27 cellular contexts compared by ENCODE assay signal in genomic region chr6:68654134-68654533, GRCh38. TPM values are rescaled to one million over a fixed set of nuclear protein-coding genes. Genes with fewer than 3 reads are reported as not detected.
DNase-seq lines count a peak whose midpoint lies in the region; ATAC-seq, FAIRE-seq and TF ChIP-seq lines count a peak whose summit lies in the region.
"Had no signal": no experiment of that assay in that cellular context is flagged by ENCODE, and none has a peak within 500 bp of the region (broad histone marks: within the 10 kb centered on the region; RNA-seq: fewer than 3 reads in every experiment).

No MANE protein-coding gene starts in this region.

- no peaks in the 10 kb centered on the region for H4K20me1 ChIP-seq in K562 (replicated peaks; ENCODE audit: control insufficient read depth, insufficient read depth, low read length)
- H4K20me1 ChIP-seq: BLaER1 treated with 17β-estradiol and CSF1 and Interleukin-3, amounts not matched to agents 10 nM and 100 nM had no signal

- no peaks in the 10 kb centered on the region for H3K4me1 ChIP-seq in CD8-positive, alpha-beta memory T cell (ENCODE audit: insufficient read depth, low read length)
- H3K4me1 ChIP-seq in K562 (replicated peaks in 1 of 2; ENCODE audit: control insufficient read depth in 2 of 2, insufficient read depth in 2 of 2, low read length in 2 of 2), result peaks cover 5 to 31% of the 10 kb centered on the region in 2 experiments
- H3K4me1 ChIP-seq: Peyer's patch had no signal

- H3K27me3 Mint-ChIP-seq in CD8-positive, alpha-beta memory T cell, result no peaks in the 10 kb centered on the region
- H3K27me3 Mint-ChIP-seq: CD4-positive, alpha-beta T cell had no signal

- no peaks in the 10 kb centered on the region for H3K36me3 Mint-ChIP-seq in CD8-positive, alpha-beta memory T cell

- H3K27ac Mint-ChIP-seq in CD8-positive, alpha-beta memory T cell, result no peak overlapping the region
- H3K27ac Mint-ChIP-seq: CD4-positive, alpha-beta T cell had no signal

- H3K79me2 ChIP-seq in K562 (ENCODE audit: control insufficient read depth, insufficient read depth, low read length), result peaks cover 69% of the 10 kb centered on the region

- DNase-seq in CD8-positive, alpha-beta memory T cell, result no peak
- peak in 1 of 4 experiments; percentile 11 for DNase-seq in K562 (ENCODE audit: extremely low read depth in 1 of 4, low spot score in 3 of 4)
- DNase-seq in globus pallidus (ENCODE audit: low spot score), result peak; percentile 44
- peak; percentile 59 for DNase-seq in superior temporal gyrus (ENCODE audit: extremely low spot score)
- DNase-seq in cortex of kidney (lab: John Stamatoyannopoulos, UW), result no peak
- DNase-seq: AML-193; CD4-positive, alpha-beta T cell; COR-L47; Kasumi-1; MV-4-11; NCI-H1105; NCI-H1436 treated with DMSO at 0.1 percent for 48 hours; NCI-H1930; NCI-H2107; NCI-H526 treated with DMSO at 0.1 percent for 48 hours; Peyer's patch; SHP77 treated with DMSO at 0.1 percent for 48 hours had no signal

- H3K9me3 Mint-ChIP-seq in CD8-positive, alpha-beta memory T cell, result peaks cover 0 to 3% (median 0%) of the 10 kb centered on the region in 5 donors
- H3K9me3 Mint-ChIP-seq: CD4-positive, alpha-beta T cell had no signal

- in situ Hi-C loops in K562 (cut with MboI), result loop anchor here (5.0 kb wide), 1 partner anchor 103 kb away; no protein-coding TSS in a partner anchor

- BruUV-seq in K562 (replicated peaks; lab: Mats Ljungman, UMichigan), result no TSS peak

- no peak for TF ChIP-seq EP300 in K562 (IDR thresholded peaks at IDR 0.05; ENCODE audit: low read length)

- FAIRE-seq in K562 (lab: Jason Lieb, UNC), result no peak
- FAIRE-seq: A204.1, G401.6, GM12878, H54, HepG2 had no signal

- H3K27me3 ChIP-seq in CD8-positive, alpha-beta memory T cell (ENCODE audit: insufficient read depth, low read length, poor library complexity, severe bottlenecking), result no peaks in the 10 kb centered on the region
- H3K27me3 ChIP-seq in K562 (ENCODE audit: control insufficient read depth in 2 of 2, insufficient read depth in 2 of 2, low read length in 2 of 2), result no peaks in the 10 kb centered on the region
- H3K27me3 ChIP-seq: BLaER1 treated with 17β-estradiol and CSF1 and Interleukin-3, amounts not matched to agents 10 nM and 100 nM; Peyer's patch had no signal

- H3K4me2 ChIP-seq in K562 (ENCODE audit: insufficient read depth, low read length), result peak overlapping the region; percentile 70
- H3K4me2 ChIP-seq: BLaER1 treated with 17β-estradiol and CSF1 and Interleukin-3, amounts not matched to agents 10 nM and 100 nM had no signal

- H3K9me3 ChIP-seq in CD8-positive, alpha-beta memory T cell (ENCODE audit: low read length), result no peaks in the 10 kb centered on the region
- H3K9me3 ChIP-seq in K562 (replicated peaks; ENCODE audit: control insufficient read depth, insufficient read depth, low read depth, low read length), result no peaks in the 10 kb centered on the region
- H3K9me3 ChIP-seq: BLaER1 treated with 17β-estradiol and CSF1 and Interleukin-3, amounts not matched to agents 10 nM and 100 nM; Peyer's patch had no signal

- ATAC-seq in K562 (peak; percentile 4), GM21360 (IDR thresholded peaks at IDR 0.05; ENCODE audit: unreplicated experiment) (no peak), HG02759 (IDR thresholded peaks at IDR 0.05; ENCODE audit: unreplicated experiment) (no peak)
- ATAC-seq: GM12878, HepG2 had no signal

- H3K27ac ChIP-seq in CD8-positive, alpha-beta memory T cell (ENCODE audit: low read depth, low read length), result peak overlapping the region; percentile 40
- peak overlapping the region; percentile 88 for H3K27ac ChIP-seq in K562 (ENCODE audit: extremely low read depth, low read depth, low read length)
- H3K27ac ChIP-seq: BLaER1 treated with 17β-estradiol and CSF1 and Interleukin-3, amounts not matched to agents 10 nM and 100 nM; Peyer's patch had no signal

- H3K9ac ChIP-seq in K562 (ENCODE audit: insufficient read depth in 1 of 2, low read depth in 2 of 2, low read length in 2 of 2), result peak overlapping the region in 1 of 2 experiments; percentile 76; a peak in 2 of 4 replicates
- H3K9ac ChIP-seq: BLaER1 treated with 17β-estradiol and CSF1 and Interleukin-3, amounts not matched to agents 10 nM and 100 nM had no signal

- H3K4me3 ChIP-seq in CD8-positive, alpha-beta memory T cell (ENCODE audit: low read length), result no peak overlapping the region
- H3K4me3 ChIP-seq in K562, result peak overlapping the region; percentile 19
- H3K4me3 ChIP-seq: BLaER1 treated with 17β-estradiol and CSF1 and Interleukin-3, amounts not matched to agents 10 nM and 100 nM; GM12878; Peyer's patch had no signal

- no peaks in the 10 kb centered on the region for H3K4me1 Mint-ChIP-seq in CD8-positive, alpha-beta memory T cell

- TF ChIP-seq RAD21 in K562 (CRISPR knock-in tag; conservative IDR thresholded peaks at IDR 0.05 in 1 of 2, IDR thresholded peaks at IDR 0.05 in 1 of 2), result no peak

- TF ChIP-seq CTCF in K562 (IDR thresholded peaks at IDR 0.05 in 2 of 3, conservative IDR thresholded peaks at IDR 0.05 in 1 of 3; ENCODE audit: insufficient read depth in 2 of 3, low read depth in 1 of 3, low read length in 3 of 3), result no peak

- WGBS in K562 (ENCODE audit: insufficient coverage, low coverage, missing lambda C conversion rate), result 2% methylated on average over 2 of the region's 2 CpGs

- H3K9me1 ChIP-seq in K562 (ENCODE audit: control insufficient read depth, insufficient read depth, low read length), result no peaks in the 10 kb centered on the region

- no peak overlapping the region for H3K4me3 Mint-ChIP-seq in CD8-positive, alpha-beta memory T cell
- H3K4me3 Mint-ChIP-seq: CD4-positive, alpha-beta T cell had no signal

- no peaks in the 10 kb centered on the region for H3K36me3 ChIP-seq in CD8-positive, alpha-beta memory T cell (ENCODE audit: insufficient read depth, low read length)
- H3K36me3 ChIP-seq in K562 (ENCODE audit: control insufficient read depth, insufficient read depth, low read length), result no peaks in the 10 kb centered on the region
- H3K36me3 ChIP-seq: BLaER1 treated with 17β-estradiol and CSF1 and Interleukin-3, amounts not matched to agents 10 nM and 100 nM; Peyer's patch had no signal

- intact Hi-C loops in K562 (cut with micrococcal nuclease), result loop anchor here (2.0 to 5.0 kb wide), 4 partner anchors 33 to 765 kb away; no protein-coding TSS in a partner anchor

- peak overlapping the region; percentile 48 for H2AFZ ChIP-seq in K562 (ENCODE audit: low read depth, low read length)

- CTCF ChIA-PET in CD8-positive, alpha-beta memory T cell (lab: Charles Lee), result no interaction called here
- CTCF ChIA-PET in K562 (lab: Yijun Ruan, JAX; ENCODE audit: low intra/inter-chr PET ratio), result no interaction called here

- TF ChIP-seq POLR2A in K562 (conservative IDR thresholded peaks at IDR 0.05), result no peak

- POLR2A ChIA-PET in CD8-positive, alpha-beta memory T cell (lab: Charles Lee), result no interaction called here
- POLR2A ChIA-PET in K562 (lab: Yijun Ruan, JAX), result interaction anchor here (1.0 to 2.8 kb wide), 2 partner anchors 10 to 14 kb away, joined by 5 to 13 read pairs; no protein-coding TSS in a partner anchor

TF ChIP-seq in K562, 482 proteins besides CTCF, POLR2A, EP300 and RAD21:
- TF ChIP-seq DACH1 (IDR thresholded peaks at IDR 0.05; ENCODE audit: partially characterized antibody), result peak; percentile 47
- TF ChIP-seq ZNF583 (CRISPR knock-in tag; IDR thresholded peaks at IDR 0.05), result no peak
TF ChIP-seq in K562: peak in this region for 1.

RNA-seq across cellular contexts. Expression of gene ADGRB3, which starts 19.1 kb away (rescaled TPM):
- total RNA-seq in CD8-positive, alpha-beta memory T cell, result not detected
- polyA plus RNA-seq in CD8-positive, alpha-beta memory T cell, result not detected
- 3.8 and 10.6 TPM in 2 replicates for total RNA-seq in K562 (2011; cell fraction: chromatin; rRNA removed; ENCODE audit: low replicate concordance)
- 2.0 and 3.2 TPM in 2 replicates for total RNA-seq in K562 (2011; cell fraction: nucleolus; rRNA removed)
- total RNA-seq in K562 (2011; cell fraction: nucleoplasm; rRNA removed), result 5.1 and 6.3 TPM in 2 replicates
- total RNA-seq in K562 (2014; rRNA removed), result 3.1 and 3.3 TPM in 2 replicates
- 4.9 and 5.1 TPM in 2 replicates for total RNA-seq in K562 (2014; rRNA removed; fragmentation: Illumina TruSeq; extraction: Trizol)
- 7.4 and 7.8 TPM in 2 replicates for total RNA-seq in K562 (2015; rRNA removed; fragmentation: Illumina TruSeq; extraction: Trizol)
- total RNA-seq in K562 (2021), result 3.9 and 4.7 TPM in 2 replicates
- polyA plus RNA-seq in K562 (2011; rRNA removed), result 0.99 and 2.1 TPM in 2 replicates
- polyA plus RNA-seq in K562 (2011; cell fraction: cytosol; rRNA removed), result 0.55 and 2.4 TPM in 2 replicates
- polyA plus RNA-seq in K562 (2011; cell fraction: nucleus; rRNA removed), result 2.6 and 4.9 TPM in 2 replicates
- 2.1 and 2.2 TPM in 2 replicates for polyA plus RNA-seq in K562 (2012)
- polyA plus RNA-seq in K562 (2014; fragmentation: Illumina TruSeq; extraction: Trizol), result 2.2 and 2.4 TPM in 2 replicates
- 1 to 10 TPM in 1 of 2 experiments, under 1 TPM in 1; 0.90 to 1.5 TPM for polyA plus RNA-seq in K562 (2014; fragmentation: Nextera tagmentation; extraction: Ambion mirVana)
- 1.7 and 1.8 TPM in 2 replicates for polyA plus RNA-seq in K562 (2014; rRNA removed)
- polyA minus RNA-seq in K562 (2011; rRNA and poly(A)+ RNA removed), result 5.0 and 10.2 TPM in 2 replicates
- 0.76 and 2.3 TPM in 2 replicates for polyA minus RNA-seq in K562 (2011; cell fraction: cytosol; rRNA and poly(A)+ RNA removed)
- polyA minus RNA-seq in K562 (2011; cell fraction: nucleus; rRNA and poly(A)+ RNA removed), result 9.6 and 23.1 TPM in 2 replicates
- total RNA-seq: CD4-positive, alpha-beta T cell; HepG2; MCF 10A; OCI-LY7 had no signal
- polyA plus RNA-seq: HepG2 had no signal

Comparison
In these comparisons a context has a peak if more than half of its experiments do, and no peak if none do; other contexts are left out.
1. DNase-seq: peak in globus pallidus (single experiment) and superior temporal gyrus (single experiment); none in CD8-positive, alpha-beta memory T cell (0 of 5) and cortex of kidney (single experiment).